29 cellular contexts compared by ENCODE assay signal in genomic region chr6:95551678-95552324, GRCh38.
"Had no signal": no experiment of that assay in that cellular context is flagged by ENCODE, and none has a peak within 500 bp of the region (broad histone marks: within the 10 kb centered on the region; RNA-seq: fewer than 3 reads in every experiment).

No MANE protein-coding gene starts in this region.

- H3K27ac ChIP-seq: VCaP had no signal

- FAIRE-seq: astrocyte, RCC 7860 had no signal

- H3K36me3 Mint-ChIP-seq: brain had no signal

- ATAC-seq: activated CD4-positive, CD25-positive, alpha-beta regulatory T cell treated with anti-CD3 and anti-CD28 coated beads, Interleukin-2, amount 50 U/mL, for 24 hours; activated CD8-positive, alpha-beta memory T cell treated with anti-CD3 and anti-CD28 coated beads, Interleukin-2, amount 10 ng/mL, durations not matched to agents 7 days and 5 days; activated CD8-positive, alpha-beta T cell treated with anti-CD3 and anti-CD28 coated beads, Interleukin-2, amount 10 ng/mL, durations not matched to agents 7 days and 5 days; activated naive CD4-positive, alpha-beta T cell treated with anti-CD3 and anti-CD28 coated beads, Interleukin-2, amount 50 U/mL, for 72 hours; activated naive CD8-positive, alpha-beta T cell treated with anti-CD3 and anti-CD28 coated beads, Interleukin-2, amount 50 U/mL, for 24 hours; T-cell had no signal

- DNase-seq: activated CD4-positive, alpha-beta T cell treated with anti-CD3 and anti-CD28 coated beads for 48 hours; activated CD4-positive, alpha-beta T cell treated with anti-CD3 and anti-CD28 coated beads, Interleukin-2, amount 50 U/mL, for 4 hours; activated CD8-positive, alpha-beta memory T cell treated with anti-CD3 and anti-CD28 coated beads, Interleukin-2, amount 10 ng/mL, durations not matched to agents 7 days and 5 days; activated CD8-positive, alpha-beta T cell treated with anti-CD3 and anti-CD28 coated beads, Interleukin-2, amount 10 ng/mL, durations not matched to agents 7 days and 5 days; activated effector memory CD4-positive, alpha-beta T cell treated with anti-CD3 and anti-CD28 coated beads, Interleukin-2, amount 50 U/mL, for 16 hours; activated naive CD4-positive, alpha-beta T cell treated with Interleukin-2 at 50 U/mL for 16 hours; activated naive CD8-positive, alpha-beta T cell treated with anti-CD3 and anti-CD28 coated beads, Interleukin-2, amount 50 U/mL, for 24 hours; activated T-cell treated with anti-CD3 and anti-CD28 coated beads, Interleukin-2, amount 50 U/mL, for 24 hours; amygdala; IMR-90; Kasumi-1; KBM-7; NCI-H1105 treated with DMSO at 0.1 percent for 48 hours; NCI-H1436 treated with DMSO at 0.1 percent for 48 hours; NCI-H187; NCI-H2081; NCI-H510A treated with DMSO at 0.1 percent for 48 hours; NCI-H69; NK-92 treated with Interleukin-12 subunit alpha and Interleukin-12 subunit beta, amount 100 ng/mL, for 24 hours; SIG-M5; T-cell; T-helper 2 cell; T1000 had no signal

- H3K4me1 Mint-ChIP-seq: activated CD8-positive, alpha-beta memory T cell treated with anti-CD3 and anti-CD28 coated beads, Interleukin-2, amount 10 ng/mL, durations not matched to agents 7 days and 5 days; activated naive CD8-positive, alpha-beta T cell treated with anti-CD3 and anti-CD28 coated beads, Interleukin-2, amount 50 U/mL, for 24 hours; T-cell had no signal

- H3K4me3 Mint-ChIP-seq: activated CD8-positive, alpha-beta memory T cell treated with anti-CD3 and anti-CD28 coated beads, Interleukin-2, amount 10 ng/mL, durations not matched to agents 7 days and 5 days; activated CD8-positive, alpha-beta T cell treated with anti-CD3 and anti-CD28 coated beads, Interleukin-2, amount 10 ng/mL, durations not matched to agents 7 days and 5 days; activated naive CD8-positive, alpha-beta T cell treated with anti-CD3 and anti-CD28 coated beads, Interleukin-2, amount 50 U/mL, for 24 hours; activated T-cell treated with anti-CD3 and anti-CD28 coated beads, Interleukin-2, amount 50 U/mL, for 24 hours; brain; T-cell had no signal
